ENCODE assay signal across 8 cellular contexts in the genomic region with DNA sequence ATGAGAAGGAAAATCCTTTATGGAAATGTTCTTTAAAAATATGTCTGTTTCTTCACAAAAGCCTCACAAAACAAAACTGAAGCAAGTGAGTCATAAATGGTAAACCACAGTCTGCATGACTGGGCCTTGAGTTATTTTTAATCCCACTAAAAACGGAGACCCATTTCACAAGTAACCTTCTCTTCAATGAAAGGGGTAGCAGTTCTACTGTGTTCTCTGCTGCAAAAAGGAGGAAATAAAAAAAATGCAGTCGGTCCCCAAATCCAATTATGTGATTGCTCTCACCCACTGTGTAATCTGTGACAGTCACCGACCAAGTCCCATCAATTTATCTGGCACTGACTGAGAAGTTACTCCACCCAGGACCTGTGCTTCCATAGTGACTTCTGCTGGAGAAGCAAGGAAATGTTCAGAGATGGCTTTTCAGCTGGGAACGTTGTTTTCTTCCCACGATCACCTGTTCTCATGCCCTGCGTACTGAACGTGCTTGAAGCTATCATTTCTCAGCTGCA.
A peak's percentile ranks its signal among the peaks of the same experiment; 100 is the strongest.
DNase-seq lines count a peak whose midpoint lies in the region; ATAC-seq, FAIRE-seq and TF ChIP-seq lines count a peak whose summit lies in the region.

No MANE protein-coding gene starts in this region.

- H3K4me3 ChIP-seq in kidney epithelial cell (ENCODE audit: low read depth, low read length) (no peak overlapping the region), small intestine (ENCODE audit: low read depth in 1 of 2, low read length in 2 of 2) (no peak overlapping the region), psoas muscle (no peak overlapping the region)

- intact Hi-C loops in psoas muscle (cut with DNase I) = loop anchor here in 1 of 2 donors (10.0 kb wide), 1 partner anchor 60 kb away; no protein-coding TSS in a partner anchor

- H3K27ac ChIP-seq in small intestine (ENCODE audit: low read depth in 1 of 2, low read length in 1 of 2) = no peak overlapping the region
- no peak overlapping the region for H3K27ac ChIP-seq in psoas muscle

- peaks cover 0 to 4% of the 10 kb centered on the region in 2 donors for H3K4me1 ChIP-seq in small intestine (ENCODE audit: control insufficient read depth in 2 of 2, insufficient read depth in 1 of 2, low read depth in 1 of 2, low read length in 1 of 2)
- no peaks in the 10 kb centered on the region for H3K4me1 ChIP-seq in psoas muscle

- peak; percentile 62 for ATAC-seq in GM21786 (IDR thresholded peaks at IDR 0.05; ENCODE audit: unreplicated experiment)
- ATAC-seq in psoas muscle = no peak

- H3K27me3 ChIP-seq in kidney epithelial cell (ENCODE audit: control insufficient read depth, insufficient read depth, low read length) (no peaks in the 10 kb centered on the region), small intestine (ENCODE audit: control insufficient read depth in 2 of 2, insufficient read depth in 2 of 2, low read length in 2 of 2) (no peaks in the 10 kb centered on the region), psoas muscle (ENCODE audit: insufficient read depth in 3 of 3, low read length in 2 of 3) (no peaks in the 10 kb centered on the region)

- in situ Hi-C loops in GM13977 (cut with MboI; ENCODE audit: low pct_unique_long_range_greater_than_20kb, low sequenced_read_pairs, unreplicated experiment) = no loop called here

- FAIRE-seq in small intestine (lab: Jason Lieb, UNC) = no peak

- DNase-seq in GM13977 (ENCODE audit: low spot score) (peak; percentile 62), M059J (ENCODE audit: low read depth) (peak; percentile 74), kidney epithelial cell (ENCODE audit: low read depth) (peak; percentile 58), small intestine (no peak), psoas muscle (no peak), DMS114 treated with DMSO at 0.1 percent for 48 hours (lab: John Stamatoyannopoulos, UW; ENCODE audit: unreplicated experiment) (no peak)
- DNase-seq in activated CD4-positive, CD25-positive, alpha-beta regulatory T cell (lab: John Stamatoyannopoulos, UW) = no peak

- H3K36me3 ChIP-seq in kidney epithelial cell (ENCODE audit: control insufficient read depth, insufficient read depth, low read length) = no peaks in the 10 kb centered on the region
- no peaks in the 10 kb centered on the region for H3K36me3 ChIP-seq in small intestine (ENCODE audit: control insufficient read depth in 2 of 2, insufficient read depth in 2 of 2, low read length in 2 of 2)
- H3K36me3 ChIP-seq in psoas muscle (ENCODE audit: insufficient read depth in 1 of 2, low read depth in 1 of 2) = no peaks in the 10 kb centered on the region

- TF ChIP-seq CTCF in GM13977 (IDR thresholded peaks at IDR 0.05; ENCODE audit: extremely low read depth, insufficient read depth, missing control alignments) (peak; percentile 29), kidney epithelial cell (IDR thresholded peaks at IDR 0.05; ENCODE audit: insufficient read depth, low read length, poor library complexity, severe bottlenecking) (peak; percentile 10), psoas muscle (IDR thresholded peaks at IDR 0.05) (no peak)

- H3K9me3 ChIP-seq in small intestine (ENCODE audit: control insufficient read depth, low read depth) (no peaks in the 10 kb centered on the region), psoas muscle (no peaks in the 10 kb centered on the region)

- 72 to 82% (median 72%) methylated on average over 7 of the region's 7 CpGs for WGBS in small intestine, 3 donors
- WGBS in psoas muscle, 3 donors = 65 to 68% (median 67%) methylated on average over 7 of the region's 7 CpGs

Comparison
In these comparisons a context has a peak if more than half of its experiments do, and no peak if none do; other contexts are left out.
1. DNase-seq: peak in GM13977 (single experiment), M059J (single experiment) and kidney epithelial cell (single experiment); none in small intestine (single experiment), psoas muscle (0 of 2), DMS114 treated with DMSO at 0.1 percent for 48 hours (single experiment) and activated CD4-positive, CD25-positive, alpha-beta regulatory T cell (0 of 4).